30 cellular contexts compared by ENCODE assay signal in genomic region chr17:7166873-7167272, GRCh38. TPM values are rescaled to one million over a fixed set of nuclear protein-coding genes. Genes with fewer than 3 reads are reported as not detected.
"Had no signal": no experiment of that assay in that cellular context is flagged by ENCODE, and none has a peak within 500 bp of the region (broad histone marks: within the 10 kb centered on the region; RNA-seq: fewer than 3 reads in every experiment).

No MANE protein-coding gene starts in this region.

- H3K4me2 ChIP-seq: neural progenitor cell, smooth muscle cell had no signal

- H3K9me3 ChIP-seq: ovary, suprapubic skin, testis, transverse colon, upper lobe of right lung, uterus had no signal

- ATAC-seq: natural killer cell; psoas muscle; right cardiac atrium; sciatic nerve; stimulated activated memory B cell treated with anti-CD40 and anti-IgM and Interleukin-4, amounts not matched to agents 10 μg/mL and 1 μg/mL and 100 μg/mL, for 72 hours; stimulated activated naive CD8-positive, alpha-beta T cell treated with anti-CD3 and anti-CD28 coated beads, Interleukin-15, amount 100 ng/mL, for 72 hours; stimulated activated naive CD8-positive, alpha-beta T cell treated with anti-CD3 and anti-CD28 coated beads, Interleukin-15, Interleukin-2, amounts not matched to agents 100 U/mL and 50 U/mL, for 24 hours; upper lobe of right lung had no signal

- H3K9ac ChIP-seq: neural progenitor cell, parathyroid adenoma had no signal

- H2AFZ ChIP-seq: neural progenitor cell, parathyroid adenoma had no signal

- H3K36me3 ChIP-seq: neural progenitor cell, ovary, spleen, suprapubic skin, tibial artery, transverse colon, upper lobe of right lung, uterus had no signal

- H3K4me1 ChIP-seq: neural progenitor cell, psoas muscle, suprapubic skin, testis, tibial artery, transverse colon, uterus had no signal

- H3K27ac ChIP-seq: neural progenitor cell, ovary, parathyroid adenoma, psoas muscle, skin epidermis, suprapubic skin, testis, tibial artery, transverse colon, uterus had no signal

- H3K27me3 ChIP-seq: neural progenitor cell, ovary, suprapubic skin, testis, transverse colon, upper lobe of right lung, uterus had no signal

- H3K79me2 ChIP-seq: parathyroid adenoma had no signal

- DNase-seq: natural killer cell; occipital lobe; ovary; psoas muscle; right cardiac atrium; stimulated activated CD4-positive, alpha-beta T cell treated with anti-CD3 and anti-CD28 coated beads, Interleukin-12 subunit alpha, Interleukin-12 subunit beta, amount 100 ng/mL, for 4 hours; stimulated activated CD4-positive, alpha-beta T cell treated with anti-CD3 and anti-CD28 coated beads, Interleukin-1b, Interleukin-23, amount 100 ng/mL, for 48 hours; stimulated activated CD4-positive, alpha-beta T cell treated with anti-CD3 and anti-CD28 coated beads, Interleukin-4, amount 100 ng/mL, for 1 hour; stimulated activated CD4-positive, alpha-beta T cell treated with anti-CD3 and anti-CD28 coated beads, Interleukin-4, amount 100 ng/mL, for 4 hours; stimulated activated CD8-positive, alpha-beta memory T cell treated with anti-CD3 and anti-CD28 coated beads, Interleukin-4, amount 100 ng/mL, for 48 hours; stimulated activated naive CD4-positive, alpha-beta T cell; stimulated activated naive CD8-positive, alpha-beta T cell treated with anti-CD3 and anti-CD28 coated beads, Interleukin-15, amount 100 ng/mL, for 72 hours; stimulated activated naive CD8-positive, alpha-beta T cell treated with anti-CD3 and anti-CD28 coated beads, Interleukin-15, Interleukin-2, amounts not matched to agents 100 U/mL and 50 U/mL, for 24 hours; substantia nigra; testis; tibial artery; transverse colon; upper lobe of right lung; uterus had no signal

- H3K4me3 ChIP-seq: neural progenitor cell, ovary, psoas muscle, skin epidermis, smooth muscle cell, spleen, suprapubic skin, testis, tibial artery, transverse colon, upper lobe of right lung, uterus had no signal

RNA-seq across cellular contexts. Expression of gene ASGR2, which starts 52.3 kb away (rescaled TPM):
- total RNA-seq: occipital lobe, renal cortical epithelial cell, smooth muscle cell, urinary bladder, uterus had no signal
- polyA plus RNA-seq: neural cell had no signal
